In the genomic region with DNA sequence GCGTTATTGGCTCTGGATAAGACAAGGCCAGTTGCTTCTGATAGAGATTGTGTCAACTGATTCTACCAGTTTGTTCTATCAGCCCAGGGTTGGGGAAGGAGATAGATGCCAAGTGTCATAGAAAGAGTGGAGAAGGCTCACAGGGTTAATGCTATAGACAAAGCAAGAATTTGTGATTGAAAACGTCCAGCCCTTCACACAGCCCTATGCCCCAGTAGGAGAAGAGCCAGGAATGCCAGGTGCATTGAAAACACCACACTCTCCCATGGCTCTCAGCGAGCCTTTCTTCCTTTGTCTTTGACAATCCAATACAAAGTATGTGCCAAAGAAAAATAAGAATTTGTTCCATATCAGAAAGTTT, we compare ENCODE assay signal across 1 cellular context.
TF ChIP-seq lines count a peak whose summit lies in the region.

No MANE protein-coding gene starts in this region.

TF ChIP-seq in WTC11, 78 proteins besides CTCF, POLR2A, EP300 and RAD21 (continued from another document):
- no peak for TF ChIP-seq NFYB (CRISPR knock-in tag; conservative IDR thresholded peaks at IDR 0.05; ENCODE audit: low read depth)
